ENCODE assay signal across 16 cellular contexts in the genomic region with DNA sequence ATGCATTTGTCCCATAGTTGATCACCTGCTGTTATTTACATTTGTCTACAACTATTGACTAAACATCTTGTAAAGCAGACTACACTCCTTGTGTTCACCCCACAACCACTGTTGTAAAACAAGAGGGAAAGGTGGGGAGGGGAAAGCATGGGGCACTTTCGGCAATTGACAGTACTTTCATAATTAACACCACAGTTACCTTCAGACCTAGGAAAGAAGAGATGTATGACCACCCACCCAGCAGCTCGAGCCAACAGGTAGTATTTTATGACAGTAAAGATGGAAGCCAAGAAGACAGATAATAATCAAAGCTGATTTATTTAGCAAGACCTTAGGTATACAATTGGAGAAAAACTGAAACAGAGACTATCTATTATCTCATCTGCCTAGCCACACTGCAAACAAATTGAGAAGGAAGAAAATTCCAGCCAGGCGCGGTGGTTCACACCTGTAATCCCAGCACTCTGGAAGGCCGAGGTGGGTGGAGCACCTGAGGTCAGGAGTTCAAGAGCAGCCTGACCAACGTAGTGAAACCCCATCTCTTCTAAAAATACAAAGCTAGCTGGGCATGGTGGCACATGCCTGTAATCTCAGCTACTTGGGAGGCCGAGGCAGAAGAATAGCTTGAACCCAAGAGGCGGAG.
"Had no signal": no experiment of that assay in that cellular context is flagged by ENCODE, and none has a peak within 500 bp of the region (broad histone marks: within the 10 kb centered on the region; RNA-seq: fewer than 3 reads in every experiment).

No MANE protein-coding gene starts in this region.

- H3K27ac Mint-ChIP-seq: activated T-helper 17 cell treated with anti-CD3 and anti-CD28 coated beads, Interleukin-2, amount 50 U/mL, for 72 hours; naive thymus-derived CD8-positive, alpha-beta T cell had no signal

- H3K27me3 Mint-ChIP-seq: activated T-helper 17 cell treated with anti-CD3 and anti-CD28 coated beads, Interleukin-2, amount 50 U/mL, for 72 hours; naive thymus-derived CD8-positive, alpha-beta T cell had no signal

- H3K4me3 ChIP-seq: adrenal gland, coronary artery, esophagus squamous epithelium, left lung, pancreas, thoracic aorta, upper lobe of right lung had no signal

- H3K9me3 Mint-ChIP-seq: activated T-helper 17 cell treated with anti-CD3 and anti-CD28 coated beads, Interleukin-2, amount 50 U/mL, for 72 hours; naive thymus-derived CD8-positive, alpha-beta T cell had no signal

- H3K27ac ChIP-seq: adrenal gland, coronary artery, esophagus squamous epithelium, left lung, pancreas, thoracic aorta, upper lobe of right lung had no signal

- DNase-seq: activated naive CD4-positive, alpha-beta T cell treated with Interleukin-2 at 50 U/mL for 16 hours; adrenal gland; central memory CD4-positive, alpha-beta T cell; esophagus squamous epithelium; hippocampal formation; left lung; mammary epithelial cell; naive thymus-derived CD8-positive, alpha-beta T cell; pancreas; stimulated activated CD4-positive, alpha-beta T cell treated with anti-CD3 and anti-CD28 coated beads, Interleukin-12 subunit alpha, Interleukin-12 subunit beta, amount 100 ng/mL, for 4 hours; stimulated activated CD4-positive, alpha-beta T cell treated with anti-CD3 and anti-CD28 coated beads, Interleukin-2, amount 100 ng/mL, for 24 hours; upper lobe of right lung had no signal

- H3K36me3 ChIP-seq: adrenal gland, left lung, pancreas, thoracic aorta, upper lobe of right lung had no signal

- H3K4me1 ChIP-seq: left lung, pancreas, upper lobe of right lung had no signal

- H3K4me3 Mint-ChIP-seq: activated T-helper 17 cell treated with anti-CD3 and anti-CD28 coated beads, Interleukin-2, amount 50 U/mL, for 72 hours; naive thymus-derived CD8-positive, alpha-beta T cell had no signal

- ATAC-seq: activated CD4-positive, CD25-positive, alpha-beta regulatory T cell treated with anti-CD3 and anti-CD28 coated beads, Interleukin-2, amount 50 U/mL, for 24 hours; activated T-helper 17 cell treated with anti-CD3 and anti-CD28 coated beads, Interleukin-2, amount 50 U/mL, for 72 hours; left lung; naive thymus-derived CD8-positive, alpha-beta T cell; upper lobe of right lung had no signal

- H3K9me3 ChIP-seq: adrenal gland, esophagus squamous epithelium, left lung, pancreas, thoracic aorta, upper lobe of right lung had no signal

- H3K27me3 ChIP-seq: adrenal gland, esophagus squamous epithelium, left lung, pancreas, upper lobe of right lung had no signal
